In genomic region chr5:107878676-107879075, GRCh38 we compare ENCODE assay signal across 14 cellular contexts.
DNase-seq lines count a peak whose midpoint lies in the region; ATAC-seq and TF ChIP-seq lines count a peak whose summit lies in the region.
"Had no signal": no experiment of that assay in that cellular context is flagged by ENCODE, and none has a peak within 500 bp of the region (broad histone marks: within the 10 kb centered on the region; RNA-seq: fewer than 3 reads in every experiment).

No MANE protein-coding gene starts in this region.

- no peaks in the 10 kb centered on the region for H3K9me3 ChIP-seq in osteoblast (ENCODE audit: low read depth, low read length)

- POLR2A ChIA-PET in WTC11 (lab: Charles Lee) = interaction anchor here (1.1 kb wide), 1 partner anchor 9 kb away, joined by 4 read pairs; no protein-coding TSS in a partner anchor

- H3K79me2 ChIP-seq in osteoblast (ENCODE audit: insufficient read depth, low read length) = no peaks in the 10 kb centered on the region

- ATAC-seq in WTC11 = peak; percentile 27; the same call in 1 of the 2 replicates
- no peak for ATAC-seq in HG03565 (IDR thresholded peaks at IDR 0.05; ENCODE audit: unreplicated experiment)

- no peaks in the 10 kb centered on the region for H3K27me3 ChIP-seq in osteoblast (ENCODE audit: insufficient read depth, low read length)

- H3K4me3 ChIP-seq in fibroblast of the aortic adventitia (ENCODE audit: low read depth, low read length) (no peak overlapping the region), osteoblast (ENCODE audit: insufficient read depth, low read length) (no peak overlapping the region)

- H3K36me3 ChIP-seq in osteoblast (ENCODE audit: insufficient read depth, low read length) = no peaks in the 10 kb centered on the region

- CTCF ChIA-PET in WTC11 (lab: Charles Lee) = no interaction called here

- no peaks in the 10 kb centered on the region for H3K9me3 Mint-ChIP-seq in WTC11

- peak overlapping the region; percentile 2 for H2AFZ ChIP-seq in osteoblast (ENCODE audit: low read length)

- H4K20me1 ChIP-seq in osteoblast (ENCODE audit: insufficient read depth, low read length) = no peaks in the 10 kb centered on the region

- H3K4me2 ChIP-seq in osteoblast (ENCODE audit: insufficient read depth, low read length) = no peak overlapping the region

- no peak overlapping the region; the same call in 1 of the 2 replicates for H3K27ac Mint-ChIP-seq in WTC11

- no peak overlapping the region for H3K27ac ChIP-seq in osteoblast (ENCODE audit: low read depth, low read length)

- DNase-seq in WTC11 (ENCODE audit: low spot score) = no peak
- peak; percentile 35 for DNase-seq in fibroblast of the aortic adventitia (ENCODE audit: low read depth)
- no peak for DNase-seq in osteoblast (ENCODE audit: insufficient read length, low spot score, missing footprints)
- DNase-seq in NCI-H2081 treated with DMSO at 0.1 percent for 48 hours (lab: John Stamatoyannopoulos, UW) = no peak
- DNase-seq in cortex of kidney (lab: John Stamatoyannopoulos, UW) = no peak
- no peak for DNase-seq in NCI-H1105 (lab: John Stamatoyannopoulos, UW)
- DNase-seq: DMS153, EL, NCI-H1436, NCI-H2081, NCI-H2227 treated with DMSO at 0.1 percent for 48 hours, NCI-H526, RPMI8226 had no signal

- no peaks in the 10 kb centered on the region for H3K27me3 Mint-ChIP-seq in WTC11 (ENCODE audit: low read depth)

- no peak for TF ChIP-seq CTCF in WTC11 (IDR thresholded peaks at IDR 0.05)
- TF ChIP-seq CTCF in fibroblast of the aortic adventitia (IDR thresholded peaks at IDR 0.05; ENCODE audit: insufficient read depth, low read length) = no peak
- no peak for TF ChIP-seq CTCF in osteoblast (IDR thresholded peaks at IDR 0.05; ENCODE audit: extremely low read depth, low read depth, low read length)

- H3K4me3 Mint-ChIP-seq in WTC11 = no peak overlapping the region

- peaks cover 17% of the 10 kb centered on the region for H3K4me1 ChIP-seq in osteoblast (ENCODE audit: insufficient read depth, low read length)

- no peaks in the 10 kb centered on the region for H3K36me3 Mint-ChIP-seq in WTC11

- peaks cover 7% of the 10 kb centered on the region for H3K4me1 Mint-ChIP-seq in WTC11

TF ChIP-seq in WTC11, 78 proteins besides CTCF, POLR2A, EP300 and RAD21:
- no peak for TF ChIP-seq ZNF281 (CRISPR knock-in tag; IDR thresholded peaks at IDR 0.05)
- no peak for TF ChIP-seq ZNF263 (CRISPR knock-in tag; IDR thresholded peaks at IDR 0.05; ENCODE audit: low read depth)
- TF ChIP-seq USF1 (CRISPR knock-in tag; IDR thresholded peaks at IDR 0.05) = no peak
- no peak for TF ChIP-seq ZBTB43 (CRISPR knock-in tag; IDR thresholded peaks at IDR 0.05)
